ENCODE assay signal across 1 cellular context in genomic region chr17:46191332-46192210, GRCh38.
TF ChIP-seq lines count a peak whose summit lies in the region.

No MANE protein-coding gene starts in this region.

TF ChIP-seq in K562, 482 proteins besides CTCF, POLR2A, EP300 and RAD21 (continued from another document and continues in another):
- peak; percentile 95 for TF ChIP-seq NKRF (IDR thresholded peaks at IDR 0.05; ENCODE audit: borderline replicate concordance)
- no peak for TF ChIP-seq HBP1 (CRISPR knock-in tag; IDR thresholded peaks at IDR 0.05)
- no peak for TF ChIP-seq COPS2 (conservative IDR thresholded peaks at IDR 0.05)
- no peak for TF ChIP-seq SMAD2 (IDR thresholded peaks at IDR 0.05; ENCODE audit: low read depth, low read length)
- no peak for TF ChIP-seq ZBTB11 (CRISPR knock-in tag; IDR thresholded peaks at IDR 0.05)
- no peak for TF ChIP-seq XRCC5 (IDR thresholded peaks at IDR 0.05; ENCODE audit: low read depth, low read length)
- no peak for TF ChIP-seq SMAD1 (IDR thresholded peaks at IDR 0.05; ENCODE audit: low read depth, low read length, partially characterized antibody)
- TF ChIP-seq HOXB6 (CRISPR knock-in tag; IDR thresholded peaks at IDR 0.05; ENCODE audit: borderline replicate concordance), result no peak
- TF ChIP-seq EP400 (IDR thresholded peaks at IDR 0.05), result peak; percentile 72
- TF ChIP-seq HNRNPK (IDR thresholded peaks at IDR 0.05; ENCODE audit: low read depth, low read length, poor library complexity, severe bottlenecking), result no peak
- TF ChIP-seq RBM39 (optimal IDR thresholded peaks at IDR 0.05; ENCODE audit: low read depth, low read length), result no peak
- peak; percentile 66 to 76; a peak in 2 of 4 replicates for TF ChIP-seq MLLT1 (IDR thresholded peaks at IDR 0.05)
- no peak for TF ChIP-seq CBX8 (IDR thresholded peaks at IDR 0.05; ENCODE audit: borderline replicate concordance, extremely low read depth, low read depth, low read length, poor library complexity, severe bottlenecking)
- no peak for TF ChIP-seq ZNF436 (CRISPR knock-in tag; IDR thresholded peaks at IDR 0.05)
- peak; percentile 18 for TF ChIP-seq TAF9B (IDR thresholded peaks at IDR 0.05; ENCODE audit: partially characterized antibody)
- TF ChIP-seq U2AF1 (optimal IDR thresholded peaks at IDR 0.05; ENCODE audit: low read depth, low read length), result peak; percentile 9
- TF ChIP-seq CHD1 (IDR thresholded peaks at IDR 0.05; ENCODE audit: low read length), result no peak
- no peak for TF ChIP-seq SAFB2 (IDR thresholded peaks at IDR 0.05; ENCODE audit: borderline replicate concordance, low read depth, low read length, severe bottlenecking)
- TF ChIP-seq ETS1 (conservative IDR thresholded peaks at IDR 0.05; ENCODE audit: control insufficient read depth, low read depth, low read length), result no peak
- TF ChIP-seq ZNF589 (CRISPR knock-in tag; IDR thresholded peaks at IDR 0.05; ENCODE audit: low read depth), result no peak
- TF ChIP-seq NCOA6 (IDR thresholded peaks at IDR 0.05), result no peak
- no peak for TF ChIP-seq THRA (IDR thresholded peaks at IDR 0.05)
- no peak; a peak in 1 of 4 replicates for TF ChIP-seq RCOR1 (IDR thresholded peaks at IDR 0.05; ENCODE audit: borderline replicate concordance in 1 of 2, low read depth in 2 of 2, low read length in 2 of 2)
- TF ChIP-seq ZBTB1 (CRISPR knock-in tag; IDR thresholded peaks at IDR 0.05; ENCODE audit: borderline replicate concordance, low read depth), result no peak
- no peak for TF ChIP-seq ZNF23 (CRISPR knock-in tag; IDR thresholded peaks at IDR 0.05)
- no peak for TF ChIP-seq ZNF830 (CRISPR knock-in tag; IDR thresholded peaks at IDR 0.05)
- no peak; the same call in 1 of the 2 replicates for TF ChIP-seq MYBL2 (IDR thresholded peaks at IDR 0.05; ENCODE audit: low read depth)
- TF ChIP-seq MYBL2 (CRISPR knock-in tag; IDR thresholded peaks at IDR 0.05; ENCODE audit: borderline replicate concordance), result no peak
- no peak for TF ChIP-seq ZNF444 (CRISPR knock-in tag; IDR thresholded peaks at IDR 0.05)
- TF ChIP-seq RUNX1 (IDR thresholded peaks at IDR 0.05; ENCODE audit: low read depth), result no peak
- no peak for TF ChIP-seq ZNF778 (CRISPR knock-in tag; IDR thresholded peaks at IDR 0.05)
- TF ChIP-seq FOXP1 (CRISPR knock-in tag; IDR thresholded peaks at IDR 0.05), result 0 out of 2 replicates have a peak, but pooled peaks have one; percentile 60
- TF ChIP-seq MYNN (IDR thresholded peaks at IDR 0.05), result no peak
- TF ChIP-seq MYNN (CRISPR knock-in tag; IDR thresholded peaks at IDR 0.05), result no peak
- no peak for TF ChIP-seq ZNF384 (IDR thresholded peaks at IDR 0.05; ENCODE audit: low read depth, low read length)
- TF ChIP-seq ZNF217 (CRISPR knock-in tag; IDR thresholded peaks at IDR 0.05), result no peak
- no peak; the same call in 1 of the 2 replicates for TF ChIP-seq ZBTB40 (IDR thresholded peaks at IDR 0.05)
- TF ChIP-seq ZBTB40 (CRISPR knock-in tag; IDR thresholded peaks at IDR 0.05), result no peak
- TF ChIP-seq MTA2 (IDR thresholded peaks at IDR 0.05; ENCODE audit: low read depth), result no peak
- no peak for TF ChIP-seq FUS (optimal IDR thresholded peaks at IDR 0.05; ENCODE audit: low read depth, low read length)
- no peak for TF ChIP-seq ZNF282 (CRISPR knock-in tag; IDR thresholded peaks at IDR 0.05)
- TF ChIP-seq PCBP1 (IDR thresholded peaks at IDR 0.05; ENCODE audit: low read depth, low read length, poor library complexity, severe bottlenecking), result no peak
- TF ChIP-seq USF2 (CRISPR knock-in tag; IDR thresholded peaks at IDR 0.05), result peak; percentile 87
- no peak for TF ChIP-seq MAFG (tag; conservative IDR thresholded peaks at IDR 0.05)
